8 cellular contexts compared by ENCODE assay signal in the genomic region with DNA sequence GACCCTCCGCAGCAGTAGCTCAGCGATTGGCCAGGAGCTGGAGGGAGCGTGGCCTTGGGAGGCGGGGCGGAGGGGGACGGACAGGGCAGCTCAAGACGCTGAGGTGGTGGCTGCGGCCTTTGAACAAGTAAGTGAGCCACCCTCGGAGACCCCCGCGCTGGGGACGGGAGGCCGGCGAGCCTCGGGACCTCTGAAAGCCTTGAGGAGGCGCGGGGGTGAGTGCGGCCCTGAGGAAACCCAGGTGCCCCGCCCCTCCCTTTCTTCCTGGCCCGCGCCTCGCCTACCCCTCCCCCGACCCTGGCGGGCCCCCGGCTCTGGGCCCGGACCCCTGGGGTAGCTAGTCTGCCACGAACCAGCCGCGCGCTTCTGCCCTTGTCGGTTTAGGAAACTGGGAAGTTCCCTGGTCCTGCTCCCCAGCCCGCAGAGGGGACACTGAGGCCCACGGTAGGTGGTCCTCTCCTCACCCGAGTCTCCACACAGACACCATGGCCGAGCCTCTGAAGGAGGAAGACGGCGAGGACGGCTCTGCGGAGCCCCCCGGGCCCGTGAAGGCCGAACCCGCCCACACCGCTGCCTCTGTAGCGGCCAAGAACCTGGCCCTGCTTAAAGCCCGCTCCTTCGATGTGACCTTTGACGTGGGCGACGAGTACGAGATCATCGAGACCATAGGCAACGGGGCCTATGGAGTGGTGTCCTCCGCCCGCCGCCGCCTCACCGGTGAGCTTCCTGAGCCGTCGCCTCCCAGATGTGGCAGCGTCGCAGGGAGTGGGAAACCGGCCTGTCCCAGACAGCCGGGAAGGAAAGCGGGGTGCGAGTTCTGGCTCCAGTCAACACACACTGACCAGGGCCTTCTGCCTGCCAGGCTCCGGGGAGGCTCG. TPM values are rescaled to one million over a fixed set of nuclear protein-coding genes. Genes with fewer than 3 reads are reported as not detected.
A peak's percentile ranks its signal among the peaks of the same experiment; 100 is the strongest.
DNase-seq lines count a peak whose midpoint lies in the region; ATAC-seq, FAIRE-seq and TF ChIP-seq lines count a peak whose summit lies in the region.

MAPK7 (plus strand) TSS at position 83 of the 878 bp plus-strand sequence; CDS start at position 486, 403 bp downstream.

- CTCF ChIA-PET in CD4-positive, alpha-beta T cell (lab: Charles Lee) = interaction anchor here (0.8 to 1.9 kb wide), 3 partner anchors 16 to 68 kb away, joined by 5 to 62 read pairs (median 5); partner anchors contain the start of gene B9D1

- H3K4me1 ChIP-seq in SJCRH30 = peaks cover 12% of the 10 kb centered on the region
- H3K4me1 ChIP-seq in esophagus (ENCODE audit: control insufficient read depth in 2 of 2, insufficient read depth in 2 of 2, low read length in 1 of 2) = peaks cover 6 to 20% of the 10 kb centered on the region in 2 donors

- intact Hi-C loops in CD4-positive, alpha-beta T cell (cut with DNase I, micrococcal nuclease) = loop anchor here (1.0 to 5.0 kb wide), 6 partner anchors 16 to 394 kb away; partner anchors contain the start of genes ALDH3A2 (in 1 of the 2) and B9D1 (in 1 of the 2)
- intact Hi-C loops in natural killer cell (cut with micrococcal nuclease) = loop anchor here (1.0 kb wide), 1 partner anchor 16 kb away; the partner anchor contains the start of gene B9D1

- no peak for FAIRE-seq in H54 (lab: Jason Lieb, UNC)

- no peaks in the 10 kb centered on the region for H3K9me3 Mint-ChIP-seq in CD4-positive, alpha-beta T cell
- no peaks in the 10 kb centered on the region for H3K9me3 Mint-ChIP-seq in natural killer cell

- DNase-seq in CD4-positive, alpha-beta T cell = no peak
- DNase-seq in H54 (ENCODE audit: insufficient read length, low spot score) (no peak), SJCRH30 (no peak), natural killer cell (no peak), SIG-M5 treated with dmso at 0.1 percent for 504 hours (lab: John Stamatoyannopoulos, UW; ENCODE audit: unreplicated experiment) (no peak), putamen (ENCODE audit: low spot score) (no peak)

- H3K9me3 ChIP-seq in CD4-positive, alpha-beta T cell (ENCODE audit: control insufficient read depth, low read length) = no peaks in the 10 kb centered on the region
- H3K9me3 ChIP-seq in SJCRH30 (replicated peaks) (no peaks in the 10 kb centered on the region), esophagus (ENCODE audit: control insufficient read depth in 2 of 2, insufficient read depth in 1 of 2, low read depth in 1 of 2, low read length in 1 of 2) (no peaks in the 10 kb centered on the region)

- no peak for TF ChIP-seq CTCF in CD4-positive, alpha-beta T cell (IDR thresholded peaks at IDR 0.05)
- no peak for TF ChIP-seq CTCF in natural killer cell (IDR thresholded peaks at IDR 0.05)

- no peaks in the 10 kb centered on the region for H3K27me3 Mint-ChIP-seq in CD4-positive, alpha-beta T cell
- H3K27me3 Mint-ChIP-seq in natural killer cell (ENCODE audit: low read depth in 2 of 2) = no peaks in the 10 kb centered on the region

- POLR2A ChIA-PET in CD4-positive, alpha-beta T cell (lab: Charles Lee) = interaction anchor here (1.3 to 2.5 kb wide), 11 partner anchors 10 to 1194 kb away, joined by 5 to 58 read pairs (median 15); partner anchors contain the start of genes AKAP10, ALDH3A2, ALKBH5 and B9D1

- H3K27ac ChIP-seq in CD4-positive, alpha-beta T cell (ENCODE audit: low read depth, low read length) = peak within 1 kb of the TSS; percentile 75
- H3K27ac ChIP-seq in SJCRH30 = peak within 1 kb of the TSS; percentile 75
- peak within 1 kb of the TSS; percentile 98 to 99 for H3K27ac ChIP-seq in esophagus (ENCODE audit: low read depth in 2 of 2, low read length in 1 of 2)

- WGBS in esophagus, 2 donors = 7 to 9% methylated on average over 57 to 68 of the region's 68 CpGs

- ATAC-seq in CD4-positive, alpha-beta T cell (ENCODE audit: poor library complexity) = peak; percentile 9
- ATAC-seq in natural killer cell = peak in 1 of 3 donors; percentile 2
- no peak for ATAC-seq in HG03439 (IDR thresholded peaks at IDR 0.05; ENCODE audit: unreplicated experiment)

- H3K36me3 ChIP-seq in SJCRH30 (peaks cover 38% of the 10 kb centered on the region), esophagus (ENCODE audit: control insufficient read depth in 2 of 2, insufficient read depth in 2 of 2, low read length in 1 of 2) (peaks cover 10 to 36% of the 10 kb centered on the region in 2 donors)

- H3K36me3 Mint-ChIP-seq in CD4-positive, alpha-beta T cell (ENCODE audit: low read depth) = peaks cover 43% of the 10 kb centered on the region
- H3K36me3 Mint-ChIP-seq in natural killer cell = no peaks in the 10 kb centered on the region

- H3K4me1 Mint-ChIP-seq in CD4-positive, alpha-beta T cell (ENCODE audit: low read depth) = peaks cover 11% of the 10 kb centered on the region
- H3K4me1 Mint-ChIP-seq in natural killer cell = peaks cover 36 to 52% of the 10 kb centered on the region in 2 donors

- H3K4me3 ChIP-seq in SJCRH30 (peak within 1 kb of the TSS; percentile 63), esophagus (ENCODE audit: low read depth in 1 of 2, low read length in 2 of 2) (peak within 1 kb of the TSS; percentile 68 to 73)

- peak within 1 kb of the TSS; percentile 90 for H3K27ac Mint-ChIP-seq in CD4-positive, alpha-beta T cell
- H3K27ac Mint-ChIP-seq in natural killer cell = peak within 1 kb of the TSS; percentile 97 to 98

- H3K4me3 Mint-ChIP-seq in CD4-positive, alpha-beta T cell = peak within 1 kb of the TSS; percentile 100
- peak within 1 kb of the TSS; percentile 99 for H3K4me3 Mint-ChIP-seq in natural killer cell

- TF ChIP-seq POLR2A in H54 (IDR thresholded peaks at IDR 0.05; ENCODE audit: low read depth, low read length) = 0 out of 2 replicates have a peak, but pooled peaks have one; percentile 4

- H3K27me3 ChIP-seq in CD4-positive, alpha-beta T cell (ENCODE audit: control insufficient read depth, insufficient read depth, low read length) = no peaks in the 10 kb centered on the region
- H3K27me3 ChIP-seq in SJCRH30 (no peaks in the 10 kb centered on the region), esophagus (ENCODE audit: control insufficient read depth in 1 of 2, insufficient read depth in 2 of 2, low read length in 2 of 2) (no peaks in the 10 kb centered on the region)

RNA-seq across cellular contexts. Expression of gene MAPK7, which starts in this region (rescaled TPM):
- total RNA-seq in CD4-positive, alpha-beta T cell = 10 to 100 TPM; 15.2 to 17.3 TPM
- 38.3 and 43.1 TPM in 2 replicates for total RNA-seq in SJCRH30 (2014; rRNA removed; shearing (Covaris generic))
- 10 to 100 TPM; 27.7 to 28.3 TPM for polyA plus RNA-seq in esophagus
- total RNA-seq in natural killer cell = 10 to 100 TPM; 39.2 to 63.5 (median 54.1) TPM
